16 cellular contexts compared by ENCODE assay signal in the genomic region with DNA sequence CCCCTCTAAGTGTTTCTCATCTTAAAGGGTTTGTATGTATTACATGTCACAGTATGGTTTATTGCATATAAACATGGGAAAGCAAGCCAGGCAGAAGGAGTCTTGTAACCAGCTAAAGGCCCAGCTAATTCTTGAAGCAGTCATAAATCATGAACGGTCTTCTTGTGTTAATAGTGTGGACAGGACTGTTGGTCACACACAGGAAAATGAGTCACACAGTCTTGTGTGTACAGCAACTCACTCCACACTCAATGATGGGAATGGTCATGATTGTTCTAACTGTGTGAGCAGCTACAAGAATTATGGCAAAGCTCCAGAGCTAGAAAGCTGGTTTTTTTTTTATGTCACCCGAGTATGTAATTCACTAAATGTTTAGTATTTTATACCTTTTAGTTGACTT.
DNase-seq lines count a peak whose midpoint lies in the region; ATAC-seq and TF ChIP-seq lines count a peak whose summit lies in the region.
"Had no signal": no experiment of that assay in that cellular context is flagged by ENCODE, and none has a peak within 500 bp of the region (broad histone marks: within the 10 kb centered on the region; RNA-seq: fewer than 3 reads in every experiment).

No MANE protein-coding gene starts in this region.

- H3F3A ChIP-seq in PC-3 (ENCODE audit: low read length, unreplicated experiment) = no peaks in the 10 kb centered on the region

- H3K4me1 ChIP-seq in PC-3 (ENCODE audit: insufficient read depth, low read length) = peaks cover 10% of the 10 kb centered on the region

- H3K36me3 ChIP-seq in PC-3 (ENCODE audit: low read depth, low read length) = no peaks in the 10 kb centered on the region

- POLR2A ChIA-PET in PC-3 (lab: Charles Lee; ENCODE audit: unreplicated experiment) = no interaction called here

- BruUV-seq in PC-3 (replicated peaks; lab: Mats Ljungman, UMichigan) = no TSS peak

- H4K20me1 ChIP-seq in PC-3 (ENCODE audit: low read length) = no peaks in the 10 kb centered on the region

- no peak overlapping the region for H3K9ac ChIP-seq in PC-3 (ENCODE audit: low read length)

- DNase-seq in AG10803 (ENCODE audit: low read depth) (peak; percentile 24), PC-3 (peak; percentile 92), epithelial cell of prostate (ENCODE audit: low read depth, low spot score) (peak; percentile 93), lung microvascular endothelial cell (ENCODE audit: low read depth in 2 of 2) (peak; percentile 81 to 85), NCI-H524 (lab: John Stamatoyannopoulos, UW) (no peak), NCI-H345 (lab: John Stamatoyannopoulos, UW) (no peak)
- DNase-seq in stimulated activated CD4-positive, alpha-beta T cell treated with anti-CD3 and anti-CD28 coated beads, Interleukin-15, amount 100 ng/mL, for 24 hours = no peak
- DNase-seq: activated CD8-positive, alpha-beta T cell treated with anti-CD3 and anti-CD28 coated beads, Interleukin-2, amount 10 ng/mL, durations not matched to agents 7 days and 5 days; activated gamma-delta T cell treated with Interleukin-2 at 50 U/mL for 16 hours; Calu3; effector CD8-positive, alpha-beta T cell; naive thymus-derived CD4-positive, alpha-beta T cell; NCI-H1092; stimulated activated naive B cell treated with anti-CD40 and anti-IgM and Interleukin-4, amounts not matched to agents 10 μg/mL and 1 μg/mL and 100 μg/mL, for 72 hours had no signal

- no peaks in the 10 kb centered on the region for H3K27me3 ChIP-seq in PC-3 (ENCODE audit: low read length)

- CTCF ChIA-PET in PC-3 (lab: Charles Lee) = no interaction called here

- TF ChIP-seq CTCF in AG10803 (conservative IDR thresholded peaks at IDR 0.05; ENCODE audit: low read length) (no peak), PC-3 (conservative IDR thresholded peaks at IDR 0.05; ENCODE audit: low read depth, low read length) (no peak)

- H2AFZ ChIP-seq in PC-3 (ENCODE audit: low read length) = no peak overlapping the region

- H3K9me3 ChIP-seq in PC-3 (ENCODE audit: low read length) = no peaks in the 10 kb centered on the region

- intact Hi-C loops in PC-3 (cut with micrococcal nuclease) = no loop called here

- H3K27ac ChIP-seq in PC-3 (ENCODE audit: low read length) = no peak overlapping the region
- H3K27ac ChIP-seq in epithelial cell of prostate = peak overlapping the region; percentile 22

- H3K4me3 ChIP-seq in AG10803 (ENCODE audit: low read length) (no peak overlapping the region), PC-3 (ENCODE audit: low read length) (no peak overlapping the region)

- ATAC-seq in PC-3 = peak; percentile 100
- ATAC-seq in GM19351 (IDR thresholded peaks at IDR 0.05; ENCODE audit: unreplicated experiment) = no peak
- ATAC-seq: activated CD8-positive, alpha-beta T cell treated with anti-CD3 and anti-CD28 coated beads, Interleukin-2, amount 10 ng/mL, durations not matched to agents 7 days and 5 days; naive thymus-derived CD4-positive, alpha-beta T cell; SK-N-SH treated with all-trans-retinoic acid at 6 μM for 48 hours; stimulated activated naive B cell treated with anti-CD40 and anti-IgM and Interleukin-4, amounts not matched to agents 10 μg/mL and 1 μg/mL and 100 μg/mL, for 72 hours had no signal

- no peaks in the 10 kb centered on the region for H3K79me2 ChIP-seq in PC-3 (ENCODE audit: low read length)

- no peaks in the 10 kb centered on the region for H3K9me2 ChIP-seq in PC-3 (replicated peaks; ENCODE audit: low read length)

- H3K4me2 ChIP-seq in PC-3 (ENCODE audit: low read length) = peak overlapping the region; percentile 3; the same call in 1 of the 2 replicates

Comparison
In these comparisons a context has a peak if more than half of its experiments do, and no peak if none do; other contexts are left out.
1. DNase-seq: peak in AG10803 (single experiment), PC-3 (single experiment), epithelial cell of prostate (single experiment) and lung microvascular endothelial cell (2 of 2); none in NCI-H524 (0 of 2), stimulated activated CD4-positive, alpha-beta T cell treated with anti-CD3 and anti-CD28 coated beads, Interleukin-15, amount 100 ng/mL, for 24 hours (single experiment) and NCI-H345 (single experiment).